11 cellular contexts compared by ENCODE assay signal in the genomic region with DNA sequence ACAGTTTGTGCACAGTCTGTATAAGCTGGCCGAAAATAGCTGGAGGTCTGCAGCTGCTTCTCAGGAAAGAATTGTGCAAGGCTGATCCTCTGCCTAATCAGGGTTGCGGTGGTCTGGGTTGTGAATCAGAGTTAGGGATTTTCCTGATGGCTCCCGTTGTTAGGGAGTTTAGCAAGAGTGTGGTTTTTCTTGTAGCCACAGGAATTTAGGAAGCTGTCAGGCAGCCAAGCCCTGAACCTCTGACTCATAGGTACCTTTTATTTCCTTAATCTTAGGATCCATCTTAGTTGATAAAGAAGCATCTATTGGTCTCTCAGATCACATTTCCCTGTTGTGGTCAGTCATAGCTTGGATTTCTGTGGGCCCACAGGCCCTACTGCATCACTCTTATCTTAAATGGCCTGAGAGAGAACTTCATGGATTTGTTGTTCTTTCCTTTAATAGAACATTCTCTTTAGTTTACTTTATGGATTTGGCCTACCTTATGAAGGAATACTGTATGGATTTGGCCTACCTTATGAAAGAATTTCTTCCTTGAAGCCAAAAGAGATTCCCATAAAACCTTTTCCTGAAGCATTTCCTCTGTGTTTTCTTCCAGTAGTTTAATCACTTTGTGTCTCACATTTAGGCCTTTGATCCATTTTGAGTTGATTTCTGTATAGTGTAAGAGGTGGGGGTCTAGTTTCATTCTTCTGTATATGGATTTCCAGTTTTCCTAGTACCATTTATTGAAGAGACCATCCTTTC. TPM values are rescaled to one million over a fixed set of nuclear protein-coding genes. Genes with fewer than 3 reads are reported as not detected.
DNase-seq lines count a peak whose midpoint lies in the region; ATAC-seq, FAIRE-seq and TF ChIP-seq lines count a peak whose summit lies in the region.
"Had no signal": no experiment of that assay in that cellular context is flagged by ENCODE, and none has a peak within 500 bp of the region (broad histone marks: within the 10 kb centered on the region; RNA-seq: fewer than 3 reads in every experiment).

No MANE protein-coding gene starts in this region.

- POLR2A ChIA-PET in PC-3 (lab: Charles Lee; ENCODE audit: unreplicated experiment): no interaction called here

- CTCF ChIA-PET in PC-3 (lab: Charles Lee): no interaction called here

- H3K4me2 ChIP-seq in PC-3 (ENCODE audit: low read length) (peak overlapping the region; percentile 40; the same call in 1 of the 2 replicates), osteoblast (ENCODE audit: insufficient read depth, low read length) (peak overlapping the region; percentile 60)

- no peak overlapping the region for H2AFZ ChIP-seq in PC-3 (ENCODE audit: low read length)
- no peak overlapping the region for H2AFZ ChIP-seq in osteoblast (ENCODE audit: low read length)

- H3K36me3 ChIP-seq in PC-3 (ENCODE audit: low read depth, low read length) (no peaks in the 10 kb centered on the region), osteoblast (ENCODE audit: insufficient read depth, low read length) (no peaks in the 10 kb centered on the region), kidney (ENCODE audit: control insufficient read depth in 1 of 2, insufficient read depth in 2 of 2, low read length in 2 of 2) (no peaks in the 10 kb centered on the region), Peyer's patch (no peaks in the 10 kb centered on the region)

- ATAC-seq in PC-3: peak; percentile 97

- no peaks in the 10 kb centered on the region for H3K79me2 ChIP-seq in PC-3 (ENCODE audit: low read length)
- H3K79me2 ChIP-seq in osteoblast (ENCODE audit: insufficient read depth, low read length): no peaks in the 10 kb centered on the region

- intact Hi-C loops in PC-3 (cut with micrococcal nuclease): loop anchor here (1.0 kb wide), 1 partner anchor 17 kb away; no protein-coding TSS in a partner anchor
- intact Hi-C loops in kidney (cut with DNase I): no loop called here

- H4K20me1 ChIP-seq in PC-3 (ENCODE audit: low read length): no peaks in the 10 kb centered on the region
- no peaks in the 10 kb centered on the region for H4K20me1 ChIP-seq in osteoblast (ENCODE audit: insufficient read depth, low read length)

- H3K4me1 ChIP-seq in PC-3 (ENCODE audit: insufficient read depth, low read length) (peaks cover 13% of the 10 kb centered on the region), osteoblast (ENCODE audit: insufficient read depth, low read length) (peaks cover 9% of the 10 kb centered on the region), kidney (ENCODE audit: control insufficient read depth in 1 of 2, insufficient read depth in 1 of 2, low read depth in 1 of 2, low read length in 2 of 2) (no peaks in the 10 kb centered on the region), Peyer's patch (no peaks in the 10 kb centered on the region)

- FAIRE-seq in kidney (lab: Jason Lieb, UNC): no peak

- H3K9ac ChIP-seq in PC-3 (ENCODE audit: low read length) (no peak overlapping the region), kidney (ENCODE audit: low read length in 2 of 2) (no peak overlapping the region)

- no peaks in the 10 kb centered on the region for H3F3A ChIP-seq in PC-3 (ENCODE audit: low read length, unreplicated experiment)

- H3K4me3 ChIP-seq in PC-3 (ENCODE audit: low read length) (no peak overlapping the region), osteoblast (ENCODE audit: insufficient read depth, low read length) (no peak overlapping the region), kidney (ENCODE audit: low read length in 2 of 2) (no peak overlapping the region), Peyer's patch (no peak overlapping the region)

- peak overlapping the region; percentile 74 for H3K27ac ChIP-seq in PC-3 (ENCODE audit: low read length)
- H3K27ac ChIP-seq in epithelial cell of prostate: peak overlapping the region; percentile 10
- peak overlapping the region; percentile 65 for H3K27ac ChIP-seq in osteoblast (ENCODE audit: low read depth, low read length)
- no peak overlapping the region for H3K27ac ChIP-seq in kidney (ENCODE audit: low read depth in 2 of 2, low read length in 2 of 2)
- H3K27ac ChIP-seq in Peyer's patch: no peak overlapping the region

- no peaks in the 10 kb centered on the region for H3K27me3 ChIP-seq in PC-3 (ENCODE audit: low read length)
- peaks cover 15% of the 10 kb centered on the region for H3K27me3 ChIP-seq in osteoblast (ENCODE audit: insufficient read depth, low read length)
- no peaks in the 10 kb centered on the region for H3K27me3 ChIP-seq in Peyer's patch

- no peak for TF ChIP-seq POLR2A in Peyer's patch (IDR thresholded peaks at IDR 0.05)

- H3K9me2 ChIP-seq in PC-3 (replicated peaks; ENCODE audit: low read length): no peaks in the 10 kb centered on the region

- TF ChIP-seq CTCF in PC-3 (conservative IDR thresholded peaks at IDR 0.05; ENCODE audit: low read depth, low read length) (no peak), osteoblast (IDR thresholded peaks at IDR 0.05; ENCODE audit: extremely low read depth, low read depth, low read length) (no peak), kidney (IDR thresholded peaks at IDR 0.05; ENCODE audit: borderline replicate concordance, extremely low read depth, insufficient read depth) (no peak), Peyer's patch (IDR thresholded peaks at IDR 0.05) (no peak)

- DNase-seq in ELF-1 (ENCODE audit: low read depth, low spot score): peak; percentile 71
- peak; percentile 94 for DNase-seq in PC-3
- peak; percentile 94 for DNase-seq in epithelial cell of prostate (ENCODE audit: low read depth, low spot score)
- DNase-seq in osteoblast (ENCODE audit: insufficient read length, low spot score, missing footprints): peak; percentile 81
- no peak for DNase-seq in activated effector memory CD4-positive, alpha-beta T cell treated with anti-CD3 and anti-CD28 coated beads, Interleukin-2, amount 50 U/mL, for 16 hours
- no peak for DNase-seq in kidney
- DNase-seq in Peyer's patch: no peak
- DNase-seq in mucosa of gallbladder (ENCODE audit: low spot score): no peak
- DNase-seq: NCI-H82 had no signal

- no TSS peak for BruUV-seq in PC-3 (replicated peaks; lab: Mats Ljungman, UMichigan)

- H3K9me3 ChIP-seq in PC-3 (ENCODE audit: low read length) (no peaks in the 10 kb centered on the region), osteoblast (ENCODE audit: low read depth, low read length) (peaks cover 10% of the 10 kb centered on the region), kidney (ENCODE audit: control insufficient read depth in 1 of 2, low read length in 2 of 2) (peaks cover 3 to 18% of the 10 kb centered on the region in 2 donors), Peyer's patch (peaks cover 0 to 11% (median 2%) of the 10 kb centered on the region in 4 donors)

RNA-seq across cellular contexts. Expression of gene KIF25, which starts 10.3 kb away (rescaled TPM):
- total RNA-seq in PC-3 (2014; rRNA removed) (not detected in 2 replicates), osteoblast (not detected in 2 replicates), kidney (not detected), Peyer's patch (not detected), mucosa of gallbladder (0.43 TPM)
- polyA plus RNA-seq in kidney (ENCODE audit: insufficient read depth, low read depth, low replicate concordance): not detected
- total RNA-seq: activated T-helper 1 cell treated with anti-CD3 and anti-CD28 coated beads, Interleukin-12 subunit alpha, Interleukin-12 subunit beta, Interleukin-2, Interleukin-4 antibody, amounts not matched to agents 30 ng/mL and 10 ng/mL and 1 ng/mL, durations not matched to agents 14 hours and 24 hours and 36 hours; liver had no signal

Comparison
In these comparisons a context has a peak if more than half of its experiments do, and no peak if none do; other contexts are left out.
1. DNase-seq: peak in ELF-1 (single experiment), PC-3 (single experiment), epithelial cell of prostate (single experiment) and osteoblast (single experiment); none in activated effector memory CD4-positive, alpha-beta T cell treated with anti-CD3 and anti-CD28 coated beads, Interleukin-2, amount 50 U/mL, for 16 hours (single experiment), kidney (single experiment), Peyer's patch (0 of 3) and mucosa of gallbladder (single experiment).
2. H3K27ac ChIP-seq: peak in PC-3 (single experiment), epithelial cell of prostate (single experiment) and osteoblast (single experiment); none in kidney (0 of 2) and Peyer's patch (0 of 4).